Comparison of ENCODE assay signal across 1 cellular context in genomic region chrX:76850851-76851250, GRCh38.
TF ChIP-seq lines count a peak whose summit lies in the region.

No MANE protein-coding gene starts in this region.

TF ChIP-seq in H1, 55 proteins besides CTCF, POLR2A, EP300 and RAD21 (continued from another document):
- TF ChIP-seq CHD7 (IDR thresholded peaks at IDR 0.05; ENCODE audit: insufficient replicate concordance, low read length) (no peak), RNF2 (IDR thresholded peaks at IDR 0.05; ENCODE audit: borderline replicate concordance, low read depth, low read length, missing control alignments, poor library complexity, severe bottlenecking) (no peak), KDM1A (IDR thresholded peaks at IDR 0.05; ENCODE audit: borderline replicate concordance, low read length) (no peak), HDAC6 (IDR thresholded peaks at IDR 0.05; ENCODE audit: low read depth, low read length) (no peak), SIRT6 (IDR thresholded peaks at IDR 0.05; ENCODE audit: low read length) (no peak), SUZ12 (IDR thresholded peaks at IDR 0.05; ENCODE audit: low read length) (no peak), TBP (IDR thresholded peaks at IDR 0.05; ENCODE audit: low read depth, low read length) (no peak), SRF (IDR thresholded peaks at IDR 0.05; ENCODE audit: low read depth, low read length) (no peak), GABPA (IDR thresholded peaks at IDR 0.05; ENCODE audit: borderline replicate concordance, insufficient read depth, low read length) (no peak), BCL11A (IDR thresholded peaks at IDR 0.05; ENCODE audit: low read depth in 2 of 2, low read length in 2 of 2) (no peak), HDAC2 (IDR thresholded peaks at IDR 0.05; ENCODE audit: borderline replicate concordance in 1 of 2, low read depth in 2 of 2, low read length in 2 of 2) (no peak)
